1 cellular context compared by ENCODE assay signal in the genomic region with DNA sequence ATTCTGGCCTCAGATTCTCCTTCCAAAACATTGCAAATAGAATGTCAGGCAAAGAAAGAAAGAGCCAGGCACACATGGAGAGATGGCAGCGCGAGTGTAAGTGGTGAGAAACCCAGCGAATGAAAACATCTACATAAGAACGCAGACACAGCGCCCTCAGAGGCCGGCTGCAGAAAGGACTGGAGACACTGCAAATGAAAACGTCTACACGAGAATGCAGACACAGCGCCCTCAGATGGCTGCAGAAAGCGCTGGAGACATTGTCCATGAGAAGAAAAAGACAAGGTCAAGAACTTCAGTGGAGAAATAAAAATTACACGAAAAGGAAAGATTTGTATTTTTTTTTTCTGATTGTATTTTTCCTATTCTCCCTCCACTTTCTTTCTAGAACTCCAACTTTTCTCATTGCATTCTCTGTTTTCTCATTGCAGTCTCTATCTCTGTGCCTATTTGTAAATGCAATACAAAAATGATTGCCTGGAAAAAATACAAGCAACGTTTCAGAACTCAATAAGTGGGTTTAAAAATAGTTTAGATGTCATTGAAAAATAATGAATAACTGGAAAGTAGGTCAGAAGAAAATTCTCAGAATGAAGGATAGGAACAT.
A peak's percentile ranks its signal among the peaks of the same experiment; 100 is the strongest.
TF ChIP-seq lines count a peak whose summit lies in the region.

No MANE protein-coding gene starts in this region.

TF ChIP-seq in GM12878, 131 proteins besides CTCF, POLR2A, EP300 and RAD21 (continued from another document):
- TF ChIP-seq SMARCA5 (IDR thresholded peaks at IDR 0.05) (peak; percentile 80; the same call in 1 of the 2 replicates), POLR2AphosphoS2 (IDR thresholded peaks at IDR 0.05; ENCODE audit: low read depth, low read length) (no peak), SRF (IDR thresholded peaks at IDR 0.05; ENCODE audit: low read depth in 2 of 2, low read length in 2 of 2) (no peak), CREB1 (IDR thresholded peaks at IDR 0.05; ENCODE audit: low read depth) (no peak), RELA (IDR thresholded peaks at IDR 0.05; ENCODE audit: borderline replicate concordance, partially characterized antibody) (no peak), CHD4 (IDR thresholded peaks at IDR 0.05) (no peak), POU2F2 (IDR thresholded peaks at IDR 0.05; ENCODE audit: borderline replicate concordance, low read depth, low read length) (peak; percentile 57; the same call in 1 of the 3 replicates), ZNF24 (IDR thresholded peaks at IDR 0.05) (no peak), TBL1XR1 (IDR thresholded peaks at IDR 0.05; ENCODE audit: low read depth, low read length) (no peak), BRCA1 (IDR thresholded peaks at IDR 0.05; ENCODE audit: low read depth, low read length) (no peak), SMC3 (IDR thresholded peaks at IDR 0.05; ENCODE audit: borderline replicate concordance, low read length) (peak; percentile 84; the same call in 1 of the 2 replicates), BACH1 (IDR thresholded peaks at IDR 0.05; ENCODE audit: borderline replicate concordance) (no peak), SUZ12 (IDR thresholded peaks at IDR 0.05; ENCODE audit: unreplicated experiment) (no peak)
- TF ChIP-seq, protein P1, sequence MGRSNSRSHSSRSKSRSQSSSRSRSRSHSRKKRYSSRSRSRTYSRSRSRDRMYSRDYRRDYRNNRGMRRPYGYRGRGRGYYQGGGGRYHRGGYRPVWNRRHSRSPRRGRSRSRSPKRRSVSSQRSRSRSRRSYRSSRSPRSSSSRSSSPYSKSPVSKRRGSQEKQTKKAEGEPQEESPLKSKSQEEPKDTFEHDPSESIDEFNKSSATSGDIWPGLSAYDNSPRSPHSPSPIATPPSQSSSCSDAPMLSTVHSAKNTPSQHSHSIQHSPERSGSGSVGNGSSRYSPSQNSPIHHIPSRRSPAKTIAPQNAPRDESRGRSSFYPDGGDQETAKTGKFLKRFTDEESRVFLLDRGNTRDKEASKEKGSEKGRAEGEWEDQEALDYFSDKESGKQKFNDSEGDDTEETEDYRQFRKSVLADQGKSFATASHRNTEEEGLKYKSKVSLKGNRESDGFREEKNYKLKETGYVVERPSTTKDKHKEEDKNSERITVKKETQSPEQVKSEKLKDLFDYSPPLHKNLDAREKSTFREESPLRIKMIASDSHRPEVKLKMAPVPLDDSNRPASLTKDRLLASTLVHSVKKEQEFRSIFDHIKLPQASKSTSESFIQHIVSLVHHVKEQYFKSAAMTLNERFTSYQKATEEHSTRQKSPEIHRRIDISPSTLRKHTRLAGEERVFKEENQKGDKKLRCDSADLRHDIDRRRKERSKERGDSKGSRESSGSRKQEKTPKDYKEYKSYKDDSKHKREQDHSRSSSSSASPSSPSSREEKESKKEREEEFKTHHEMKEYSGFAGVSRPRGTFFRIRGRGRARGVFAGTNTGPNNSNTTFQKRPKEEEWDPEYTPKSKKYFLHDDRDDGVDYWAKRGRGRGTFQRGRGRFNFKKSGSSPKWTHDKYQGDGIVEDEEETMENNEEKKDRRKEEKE (IDR thresholded peaks at IDR 0.05), result no peak
- TF ChIP-seq, protein P2, sequence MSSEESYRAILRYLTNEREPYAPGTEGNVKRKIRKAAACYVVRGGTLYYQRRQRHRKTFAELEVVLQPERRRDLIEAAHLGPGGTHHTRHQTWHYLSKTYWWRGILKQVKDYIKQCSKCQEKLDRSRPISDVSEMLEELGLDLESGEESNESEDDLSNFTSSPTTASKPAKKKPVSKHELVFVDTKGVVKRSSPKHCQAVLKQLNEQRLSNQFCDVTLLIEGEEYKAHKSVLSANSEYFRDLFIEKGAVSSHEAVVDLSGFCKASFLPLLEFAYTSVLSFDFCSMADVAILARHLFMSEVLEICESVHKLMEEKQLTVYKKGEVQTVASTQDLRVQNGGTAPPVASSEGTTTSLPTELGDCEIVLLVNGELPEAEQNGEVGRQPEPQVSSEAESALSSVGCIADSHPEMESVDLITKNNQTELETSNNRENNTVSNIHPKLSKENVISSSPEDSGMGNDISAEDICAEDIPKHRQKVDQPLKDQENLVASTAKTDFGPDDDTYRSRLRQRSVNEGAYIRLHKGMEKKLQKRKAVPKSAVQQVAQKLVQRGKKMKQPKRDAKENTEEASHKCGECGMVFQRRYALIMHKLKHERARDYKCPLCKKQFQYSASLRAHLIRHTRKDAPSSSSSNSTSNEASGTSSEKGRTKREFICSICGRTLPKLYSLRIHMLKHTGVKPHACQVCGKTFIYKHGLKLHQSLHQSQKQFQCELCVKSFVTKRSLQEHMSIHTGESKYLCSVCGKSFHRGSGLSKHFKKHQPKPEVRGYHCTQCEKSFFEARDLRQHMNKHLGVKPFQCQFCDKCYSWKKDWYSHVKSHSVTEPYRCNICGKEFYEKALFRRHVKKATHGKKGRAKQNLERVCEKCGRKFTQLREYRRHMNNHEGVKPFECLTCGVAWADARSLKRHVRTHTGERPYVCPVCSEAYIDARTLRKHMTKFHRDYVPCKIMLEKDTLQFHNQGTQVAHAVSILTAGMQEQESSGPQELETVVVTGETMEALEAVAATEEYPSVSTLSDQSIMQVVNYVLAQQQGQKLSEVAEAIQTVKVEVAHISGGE (CRISPR knock-in tag; IDR thresholded peaks at IDR 0.05), result no peak
- TF ChIP-seq, protein P3, sequence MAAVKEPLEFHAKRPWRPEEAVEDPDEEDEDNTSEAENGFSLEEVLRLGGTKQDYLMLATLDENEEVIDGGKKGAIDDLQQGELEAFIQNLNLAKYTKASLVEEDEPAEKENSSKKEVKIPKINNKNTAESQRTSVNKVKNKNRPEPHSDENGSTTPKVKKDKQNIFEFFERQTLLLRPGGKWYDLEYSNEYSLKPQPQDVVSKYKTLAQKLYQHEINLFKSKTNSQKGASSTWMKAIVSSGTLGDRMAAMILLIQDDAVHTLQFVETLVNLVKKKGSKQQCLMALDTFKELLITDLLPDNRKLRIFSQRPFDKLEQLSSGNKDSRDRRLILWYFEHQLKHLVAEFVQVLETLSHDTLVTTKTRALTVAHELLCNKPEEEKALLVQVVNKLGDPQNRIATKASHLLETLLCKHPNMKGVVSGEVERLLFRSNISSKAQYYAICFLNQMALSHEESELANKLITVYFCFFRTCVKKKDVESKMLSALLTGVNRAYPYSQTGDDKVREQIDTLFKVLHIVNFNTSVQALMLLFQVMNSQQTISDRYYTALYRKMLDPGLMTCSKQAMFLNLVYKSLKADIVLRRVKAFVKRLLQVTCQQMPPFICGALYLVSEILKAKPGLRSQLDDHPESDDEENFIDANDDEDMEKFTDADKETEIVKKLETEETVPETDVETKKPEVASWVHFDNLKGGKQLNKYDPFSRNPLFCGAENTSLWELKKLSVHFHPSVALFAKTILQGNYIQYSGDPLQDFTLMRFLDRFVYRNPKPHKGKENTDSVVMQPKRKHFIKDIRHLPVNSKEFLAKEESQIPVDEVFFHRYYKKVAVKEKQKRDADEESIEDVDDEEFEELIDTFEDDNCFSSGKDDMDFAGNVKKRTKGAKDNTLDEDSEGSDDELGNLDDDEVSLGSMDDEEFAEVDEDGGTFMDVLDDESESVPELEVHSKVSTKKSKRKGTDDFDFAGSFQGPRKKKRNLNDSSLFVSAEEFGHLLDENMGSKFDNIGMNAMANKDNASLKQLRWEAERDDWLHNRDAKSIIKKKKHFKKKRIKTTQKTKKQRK (IDR thresholded peaks at IDR 0.05; ENCODE audit: low read depth, low read length), result no peak
